8 cellular contexts compared by ENCODE assay signal in the genomic region with DNA sequence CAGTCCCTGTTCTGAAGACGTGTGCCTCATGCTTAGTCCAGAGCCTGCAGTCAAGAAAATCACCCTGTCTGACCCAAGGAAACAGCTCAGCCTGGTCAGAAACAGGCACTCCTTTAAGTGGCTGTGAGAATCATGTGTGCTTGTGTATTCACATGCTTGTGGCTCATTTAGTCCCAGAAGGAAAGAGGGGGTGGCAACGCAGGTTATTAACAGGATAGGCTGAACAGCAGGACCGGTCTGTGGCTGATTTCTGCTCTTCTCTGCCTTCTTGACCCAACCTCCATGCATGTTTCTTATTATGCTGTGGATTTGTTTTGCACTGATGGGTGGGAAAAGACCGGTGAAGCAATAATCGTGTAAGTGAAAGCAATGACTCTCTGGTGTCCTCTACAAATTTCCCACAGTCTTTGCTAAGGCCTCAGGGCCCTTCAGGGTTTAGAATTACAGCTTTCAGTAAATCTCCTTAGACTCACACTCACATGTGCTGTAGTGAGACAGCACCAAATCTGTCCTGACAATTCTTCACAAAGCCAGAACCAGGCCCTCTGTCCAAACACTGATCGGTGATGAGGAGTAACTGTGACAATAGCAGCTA.
DNase-seq lines count a peak whose midpoint lies in the region; ATAC-seq lines count a peak whose summit lies in the region.

No MANE protein-coding gene starts in this region.

- no peaks in the 10 kb centered on the region for H3K9me3 ChIP-seq in mesodermal cell (ENCODE audit: control insufficient read depth, low read length)

- H3K4me1 ChIP-seq in mesodermal cell (ENCODE audit: control insufficient read depth, insufficient read depth, low read length, poor library complexity, severe bottlenecking), result peaks cover 6% of the 10 kb centered on the region

- H3K4me3 ChIP-seq in mesodermal cell (ENCODE audit: extremely low read depth, insufficient read depth, low read length, poor library complexity, severe bottlenecking), result no peak overlapping the region

- peak; percentile 31 for ATAC-seq in GM21447 (IDR thresholded peaks at IDR 0.05; ENCODE audit: unreplicated experiment)
- ATAC-seq in GM18502 (IDR thresholded peaks at IDR 0.05; ENCODE audit: poor library complexity, unreplicated experiment), result no peak
- no peak for ATAC-seq in GM21576 (IDR thresholded peaks at IDR 0.05; ENCODE audit: unreplicated experiment)

- no peaks in the 10 kb centered on the region for H3K36me3 ChIP-seq in mesodermal cell (ENCODE audit: control insufficient read depth, insufficient read depth, low read length)

- 78 to 87% methylated on average over 2 to 5 of the region's 6 CpGs for WGBS in mesodermal cell (ENCODE audit: insufficient coverage in 2 of 2), 2 experiments

- DNase-seq in AG20443 (ENCODE audit: low spot score), result peak; percentile 57
- peak; percentile 62 to 63 for DNase-seq in activated T-cell treated with anti-CD3 and anti-CD28 coated beads, Interleukin-2, amount 50 U/mL, for 48 hours
- no peak for DNase-seq in stimulated activated CD4-positive, alpha-beta T cell treated with anti-CD3 and anti-CD28 coated beads, Interleukin-4, amount 100 ng/mL, for 1 hour
- no peak for DNase-seq in Kasumi-1 (lab: John Stamatoyannopoulos, UW)

- H3K27ac ChIP-seq in mesodermal cell (ENCODE audit: low read depth, low read length, severe bottlenecking), result peak overlapping the region; percentile 6

Comparison
In these comparisons a context has a peak if more than half of its experiments do, and no peak if none do; other contexts are left out.
1. DNase-seq: peak in AG20443 (single experiment) and activated T-cell treated with anti-CD3 and anti-CD28 coated beads, Interleukin-2, amount 50 U/mL, for 48 hours (2 of 2); none in stimulated activated CD4-positive, alpha-beta T cell treated with anti-CD3 and anti-CD28 coated beads, Interleukin-4, amount 100 ng/mL, for 1 hour (single experiment) and Kasumi-1 (0 of 2).